21 cellular contexts compared by ENCODE assay signal in genomic region chr12:45076417-45077031, GRCh38. TPM values are rescaled to one million over a fixed set of nuclear protein-coding genes. Genes with fewer than 3 reads are reported as not detected.
"Had no signal": no experiment of that assay in that cellular context is flagged by ENCODE, and none has a peak within 500 bp of the region (broad histone marks: within the 10 kb centered on the region; RNA-seq: fewer than 3 reads in every experiment).

No MANE protein-coding gene starts in this region.

- ATAC-seq: activated CD8-positive, alpha-beta memory T cell treated with anti-CD3 and anti-CD28 coated beads, Interleukin-2, amount 10 ng/mL, durations not matched to agents 7 days and 5 days; foreskin keratinocyte; natural killer cell treated with Interleukin-12 subunit alpha and Interleukin-12 subunit beta and Interleukin-15 and Interleukin-18, amount 100 ng/mL, for 72 hours had no signal

- H3K27ac ChIP-seq: foreskin keratinocyte, prostate gland, tibial artery had no signal

- H3K4me3 ChIP-seq: prostate gland, tibial artery had no signal

- H3K27ac Mint-ChIP-seq: activated CD8-positive, alpha-beta memory T cell treated with anti-CD3 and anti-CD28 coated beads, Interleukin-2, amount 10 ng/mL, durations not matched to agents 7 days and 5 days; activated naive CD4-positive, alpha-beta T cell treated with anti-CD3 and anti-CD28 coated beads, Interleukin-2, amount 10 ng/mL, durations not matched to agents 7 days and 5 days; activated T-helper 2 cell treated with anti-CD3 and anti-CD28 coated beads, Interferon-gamma antibody, Interleukin-2, Interleukin-4, amounts not matched to agents 10 μg/mL and 5 μg/mL and 100 μg/mL, durations not matched to agents 14 hours and 24 hours and 36 hours; dendritic cell treated with granulocyte-macrophage colony-stimulating factor and Interleukin-4, amounts not matched to agents 40 ng/mL and 50 ng/mL, for 4 days; natural killer cell treated with Interleukin-12 subunit alpha and Interleukin-12 subunit beta and Interleukin-15 and Interleukin-18, amount 100 ng/mL, for 72 hours had no signal

- H3K36me3 Mint-ChIP-seq: activated CD8-positive, alpha-beta memory T cell treated with anti-CD3 and anti-CD28 coated beads, Interleukin-2, amount 10 ng/mL, durations not matched to agents 7 days and 5 days; activated naive CD4-positive, alpha-beta T cell treated with anti-CD3 and anti-CD28 coated beads, Interleukin-2, amount 10 ng/mL, durations not matched to agents 7 days and 5 days; natural killer cell treated with Interleukin-12 subunit alpha and Interleukin-12 subunit beta and Interleukin-15 and Interleukin-18, amount 100 ng/mL, for 72 hours had no signal

- DNase-seq: activated CD4-positive, alpha-beta T cell treated with anti-CD3 and anti-CD28 coated beads for 1 hour; activated CD4-positive, alpha-beta T cell treated with anti-CD3 and anti-CD28 coated beads, Interleukin-2, amount 50 U/mL, for 48 hours; activated CD8-positive, alpha-beta memory T cell treated with anti-CD3 and anti-CD28 coated beads, Interleukin-2, amount 10 ng/mL, durations not matched to agents 7 days and 5 days; activated naive CD4-positive, alpha-beta T cell treated with anti-CD3 and anti-CD28 coated beads, Interleukin-2, amount 10 ng/mL, durations not matched to agents 7 days and 5 days; activated T-cell treated with anti-CD3 and anti-CD28 coated beads, Interleukin-2, amount 50 U/mL, for 1 hour; effector memory CD4-positive, alpha-beta T cell; foreskin keratinocyte; glutamatergic neuron; kidney; right cardiac atrium; small intestine; stimulated activated CD4-positive, alpha-beta T cell treated with anti-CD3 and anti-CD28 coated beads, Interleukin-4, amount 100 ng/mL, for 24 hours; stimulated activated naive CD4-positive, alpha-beta T cell; T-helper 9 cell; tibial artery had no signal

- H3K9me3 Mint-ChIP-seq: activated naive CD4-positive, alpha-beta T cell treated with anti-CD3 and anti-CD28 coated beads, Interleukin-2, amount 10 ng/mL, durations not matched to agents 7 days and 5 days; activated T-helper 2 cell treated with anti-CD3 and anti-CD28 coated beads, Interferon-gamma antibody, Interleukin-2, Interleukin-4, amounts not matched to agents 10 μg/mL and 5 μg/mL and 100 μg/mL, durations not matched to agents 14 hours and 24 hours and 36 hours; dendritic cell treated with granulocyte-macrophage colony-stimulating factor and Interleukin-4, amounts not matched to agents 40 ng/mL and 50 ng/mL, for 4 days had no signal

- H3K9me3 ChIP-seq: prostate gland, tibial artery had no signal

- H3K4me3 Mint-ChIP-seq: activated CD8-positive, alpha-beta memory T cell treated with anti-CD3 and anti-CD28 coated beads, Interleukin-2, amount 10 ng/mL, durations not matched to agents 7 days and 5 days; activated naive CD4-positive, alpha-beta T cell treated with anti-CD3 and anti-CD28 coated beads, Interleukin-2, amount 10 ng/mL, durations not matched to agents 7 days and 5 days; dendritic cell treated with granulocyte-macrophage colony-stimulating factor and Interleukin-4, amounts not matched to agents 40 ng/mL and 50 ng/mL, for 4 days; natural killer cell treated with Interleukin-12 subunit alpha and Interleukin-12 subunit beta and Interleukin-15 and Interleukin-18, amount 100 ng/mL, for 72 hours had no signal

- H3K27me3 ChIP-seq: tibial artery had no signal

- H3K4me1 Mint-ChIP-seq: activated CD8-positive, alpha-beta memory T cell treated with anti-CD3 and anti-CD28 coated beads, Interleukin-2, amount 10 ng/mL, durations not matched to agents 7 days and 5 days; activated naive CD4-positive, alpha-beta T cell treated with anti-CD3 and anti-CD28 coated beads, Interleukin-2, amount 10 ng/mL, durations not matched to agents 7 days and 5 days had no signal

- H3K36me3 ChIP-seq: prostate gland, tibial artery had no signal

- H3K4me1 ChIP-seq: foreskin keratinocyte, prostate gland, tibial artery had no signal

RNA-seq across cellular contexts. Expression of gene DBX2, which starts 25.6 kb away (rescaled TPM):
- total RNA-seq: activated CD8-positive, alpha-beta memory T cell treated with anti-CD3 and anti-CD28 coated beads, Interleukin-2, amount 10 ng/mL, durations not matched to agents 7 days and 5 days; activated T-helper 2 cell treated with anti-CD3 and anti-CD28 coated beads, Interferon-gamma antibody, Interleukin-2, Interleukin-4, amounts not matched to agents 10 μg/mL and 5 μg/mL and 100 μg/mL, durations not matched to agents 14 hours and 24 hours and 36 hours; astrocyte; bronchial epithelial cell; foreskin keratinocyte; kidney; natural killer cell treated with Interleukin-12 subunit alpha and Interleukin-12 subunit beta and Interleukin-15 and Interleukin-18, amount 100 ng/mL, for 72 hours had no signal
- polyA plus RNA-seq: foreskin keratinocyte had no signal
